In the genomic region with DNA sequence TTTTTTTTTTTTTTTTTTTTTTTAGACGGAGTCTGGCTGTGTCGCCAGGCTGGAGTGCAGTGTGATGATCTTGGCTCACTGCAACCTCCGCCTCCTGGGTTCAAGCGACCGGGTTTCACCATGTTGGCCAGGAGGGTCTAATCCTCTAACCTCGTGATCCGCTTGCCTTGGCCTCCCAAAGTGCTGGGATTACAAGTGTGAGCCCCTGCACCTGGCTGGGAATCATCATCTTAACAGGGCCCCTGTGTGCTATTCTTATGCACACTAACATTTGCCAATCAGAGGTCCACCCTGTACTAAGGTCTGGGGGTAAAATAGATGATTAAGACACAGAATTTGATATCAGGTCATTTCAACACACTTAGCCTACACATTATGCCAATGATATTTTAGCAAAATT, we compare ENCODE assay signal across 1 cellular context.
TF ChIP-seq lines count a peak whose summit lies in the region.

No MANE protein-coding gene starts in this region.

TF ChIP-seq in H1, 55 proteins besides CTCF, POLR2A, EP300 and RAD21:
- TF ChIP-seq, protein P1, sequence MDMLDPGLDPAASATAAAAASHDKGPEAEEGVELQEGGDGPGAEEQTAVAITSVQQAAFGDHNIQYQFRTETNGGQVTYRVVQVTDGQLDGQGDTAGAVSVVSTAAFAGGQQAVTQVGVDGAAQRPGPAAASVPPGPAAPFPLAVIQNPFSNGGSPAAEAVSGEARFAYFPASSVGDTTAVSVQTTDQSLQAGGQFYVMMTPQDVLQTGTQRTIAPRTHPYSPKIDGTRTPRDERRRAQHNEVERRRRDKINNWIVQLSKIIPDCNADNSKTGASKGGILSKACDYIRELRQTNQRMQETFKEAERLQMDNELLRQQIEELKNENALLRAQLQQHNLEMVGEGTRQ (IDR thresholded peaks at IDR 0.05; ENCODE audit: low read length) = no peak
- TF ChIP-seq SIRT6 (IDR thresholded peaks at IDR 0.05; ENCODE audit: low read length) (no peak), POU5F1 (IDR thresholded peaks at IDR 0.05; ENCODE audit: low read depth, low read length) (no peak), TCF12 (IDR thresholded peaks at IDR 0.05; ENCODE audit: low read depth, low read length) (0 out of 2 replicates have a peak, but pooled peaks have one; percentile 21)
TF ChIP-seq in H1: peak in this region for 1.
